19 cellular contexts compared by ENCODE assay signal in genomic region chr11:50298182-50298988, GRCh38.
DNase-seq lines count a peak whose midpoint lies in the region; ATAC-seq, FAIRE-seq and TF ChIP-seq lines count a peak whose summit lies in the region.
"Had no signal": no experiment of that assay in that cellular context is flagged by ENCODE, and none has a peak within 500 bp of the region (broad histone marks: within the 10 kb centered on the region; RNA-seq: fewer than 3 reads in every experiment).

No MANE protein-coding gene starts in this region.

- POLR2A ChIA-PET in K562 (lab: Yijun Ruan, JAX): no interaction called here
- POLR2A ChIA-PET in HepG2 (lab: Yijun Ruan, JAX): no interaction called here
- POLR2A ChIA-PET in activated CD4-positive, alpha-beta memory T cell treated with anti-CD3 and anti-CD28 coated beads for 36 hours (lab: Charles Lee): no interaction called here

- intact Hi-C loops in K562 (cut with micrococcal nuclease) (no loop called here), HepG2 (cut with micrococcal nuclease; ENCODE audit: unreplicated experiment) (no loop called here)
- intact Hi-C loops in activated CD4-positive, alpha-beta memory T cell treated with anti-CD3 and anti-CD28 coated beads for 36 hours (cut with micrococcal nuclease): no loop called here

- peaks cover 24% of the 10 kb centered on the region; the same call in 2 of the 3 replicates for H3K79me2 ChIP-seq in K562 (ENCODE audit: control insufficient read depth, insufficient read depth, low read length)
- no peaks in the 10 kb centered on the region for H3K79me2 ChIP-seq in HepG2 (ENCODE audit: insufficient read depth, low read length)

- H2BK5ac ChIP-seq in neuronal stem cell (ENCODE audit: low read length): no peak overlapping the region

- in situ Hi-C loops in K562 (cut with MboI): no loop called here
- in situ Hi-C loops in HepG2 (cut with HindIII; ENCODE audit: extremely low pct_ligation_motif_present, low pct_unique_long_range_greater_than_20kb): no loop called here

- H3K9me3 ChIP-seq in K562 (replicated peaks; ENCODE audit: control insufficient read depth, insufficient read depth, low read depth, low read length) (no peaks in the 10 kb centered on the region), neuronal stem cell (replicated peaks in 1 of 2; ENCODE audit: control insufficient read depth in 2 of 2, insufficient read depth in 1 of 2, low read depth in 1 of 2, low read length in 2 of 2) (peaks cover 0 to 16% of the 10 kb centered on the region in 2 donors), HepG2 (ENCODE audit: low read length) (peaks cover 61% of the 10 kb centered on the region)

- H2BK12ac ChIP-seq in neuronal stem cell (ENCODE audit: low read length): no peak overlapping the region

- H3K36me3 ChIP-seq in K562 (ENCODE audit: control insufficient read depth, insufficient read depth, low read length) (peaks cover 10% of the 10 kb centered on the region; the same call in 1 of the 3 replicates), neuronal stem cell (replicated peaks in 1 of 2; ENCODE audit: control insufficient read depth in 2 of 2, insufficient read depth in 2 of 2, low read length in 2 of 2) (no peaks in the 10 kb centered on the region), HepG2 (replicated peaks in 1 of 2; ENCODE audit: control insufficient read depth in 1 of 2, insufficient read depth in 2 of 2, low read length in 2 of 2) (no peaks in the 10 kb centered on the region)
- H3K36me3 ChIP-seq: cardiac muscle cell, neural progenitor cell had no signal

- BruUV-seq in K562 (replicated peaks; lab: Mats Ljungman, UMichigan) (TSS peak; percentile 82), HepG2 (replicated peaks; lab: Mats Ljungman, UMichigan) (no TSS peak)

- H3K9ac ChIP-seq in K562 (ENCODE audit: insufficient read depth in 1 of 2, low read depth in 2 of 2, low read length in 2 of 2) (peak overlapping the region; percentile 59 to 91), neuronal stem cell (ENCODE audit: low read depth, low read length, poor library complexity) (no peak overlapping the region), HepG2 (ENCODE audit: insufficient read depth, low read depth, low read length) (no peak overlapping the region)
- H3K9ac ChIP-seq: neural progenitor cell had no signal

- H3K27me3 ChIP-seq in HL-60 (ENCODE audit: insufficient read depth, poor library complexity, severe bottlenecking): no peaks in the 10 kb centered on the region
- no peaks in the 10 kb centered on the region for H3K27me3 ChIP-seq in K562 (ENCODE audit: control insufficient read depth in 2 of 2, insufficient read depth in 2 of 2, low read length in 2 of 2)
- H3K27me3 ChIP-seq in neuronal stem cell (ENCODE audit: control insufficient read depth in 3 of 3, insufficient read depth in 3 of 3, low read depth in 1 of 3, low read length in 3 of 3): no peaks in the 10 kb centered on the region
- no peaks in the 10 kb centered on the region for H3K27me3 ChIP-seq in HepG2 (ENCODE audit: control insufficient read depth in 1 of 2, insufficient read depth in 2 of 2, low read length in 2 of 2)
- H3K27me3 ChIP-seq: cardiac muscle cell, neural progenitor cell had no signal

- no peak overlapping the region for H3K27ac Mint-ChIP-seq in activated CD4-positive, alpha-beta memory T cell treated with anti-CD3 and anti-CD28 coated beads for 36 hours
- H3K27ac Mint-ChIP-seq: activated CD4-positive, alpha-beta T cell treated with anti-CD3 and anti-CD28 coated beads, Interleukin-2, amount 10 ng/mL, durations not matched to agents 24 days and 14 days; H9; neural progenitor cell had no signal

- H4K20me1 ChIP-seq in K562 (replicated peaks; ENCODE audit: control insufficient read depth, insufficient read depth, low read length) (no peaks in the 10 kb centered on the region), HepG2 (ENCODE audit: insufficient read depth, low read length) (no peaks in the 10 kb centered on the region)

- H3K14ac ChIP-seq in neuronal stem cell (ENCODE audit: low read length): no peak overlapping the region

- H2AK5ac ChIP-seq in neuronal stem cell (ENCODE audit: low read depth, low read length): no peak overlapping the region

- no peak overlapping the region for H3K4me3 Mint-ChIP-seq in activated CD4-positive, alpha-beta memory T cell treated with anti-CD3 and anti-CD28 coated beads for 36 hours
- H3K4me3 Mint-ChIP-seq: activated CD4-positive, alpha-beta T cell treated with anti-CD3 and anti-CD28 coated beads, Interleukin-2, amount 10 ng/mL, durations not matched to agents 24 days and 14 days; H9; neural progenitor cell had no signal

- H3K27ac ChIP-seq in HL-60 (replicated peaks): no peak overlapping the region
- peak overlapping the region; percentile 77 for H3K27ac ChIP-seq in K562 (ENCODE audit: extremely low read depth, low read depth, low read length)
- H3K27ac ChIP-seq in neuronal stem cell (replicated peaks; ENCODE audit: low read length): no peak overlapping the region
- H3K27ac ChIP-seq in HepG2 (ENCODE audit: extremely low read length, insufficient read depth, low read length): no peak overlapping the region
- H3K27ac ChIP-seq: cardiac muscle cell, neural progenitor cell had no signal

- H4K91ac ChIP-seq in neuronal stem cell (ENCODE audit: low read depth, low read length, poor library complexity): no peak overlapping the region

- 7% methylated on average over 40 of the region's 59 CpGs for WGBS in K562 (ENCODE audit: insufficient coverage, low coverage, missing lambda C conversion rate)
- no CpG with 5 or more reads among the region's 59 CpGs for WGBS in neuronal stem cell (ENCODE audit: extremely low coverage in 2 of 2, insufficient read length in 2 of 2, insufficient replicate concordance in 1 of 2), 2 donors
- 83% methylated on average over 19 of the region's 59 CpGs for WGBS in HepG2 (ENCODE audit: low lambda C conversion rate)

- H3K18ac ChIP-seq in neuronal stem cell (ENCODE audit: low read length): no peak overlapping the region

- H3K23ac ChIP-seq in neuronal stem cell (ENCODE audit: low read depth, low read length, poor library complexity): no peak overlapping the region

- no peaks in the 10 kb centered on the region for H3K36me3 Mint-ChIP-seq in activated CD4-positive, alpha-beta memory T cell treated with anti-CD3 and anti-CD28 coated beads for 36 hours
- H3K36me3 Mint-ChIP-seq: neural progenitor cell had no signal

- TF ChIP-seq EP300 in K562 (IDR thresholded peaks at IDR 0.05; ENCODE audit: low read length) (no peak), HepG2 (IDR thresholded peaks at IDR 0.05; ENCODE audit: low read depth in 2 of 2, low read length in 2 of 2) (no peak), HepG2 (CRISPR knock-in tag; IDR thresholded peaks at IDR 0.05; ENCODE audit: borderline replicate concordance) (no peak)

- no peak overlapping the region for H2BK120ac ChIP-seq in neuronal stem cell (ENCODE audit: low read depth, low read length)

- H3K27me3 Mint-ChIP-seq in activated CD4-positive, alpha-beta memory T cell treated with anti-CD3 and anti-CD28 coated beads for 36 hours: no peaks in the 10 kb centered on the region
- H3K27me3 Mint-ChIP-seq: activated CD4-positive, alpha-beta T cell treated with anti-CD3 and anti-CD28 coated beads, Interleukin-2, amount 10 ng/mL, durations not matched to agents 24 days and 14 days had no signal

- TF ChIP-seq CTCF in HL-60 (IDR thresholded peaks at IDR 0.05; ENCODE audit: insufficient read depth, low read length) (no peak), K562 (IDR thresholded peaks at IDR 0.05 in 2 of 3, conservative IDR thresholded peaks at IDR 0.05 in 1 of 3; ENCODE audit: insufficient read depth in 2 of 3, low read depth in 1 of 3, low read length in 3 of 3) (no peak), HepG2 (CRISPR knock-in tag; IDR thresholded peaks at IDR 0.05) (no peak)

- CTCF ChIA-PET in K562 (lab: Yijun Ruan, JAX; ENCODE audit: low intra/inter-chr PET ratio) (no interaction called here), HepG2 (lab: Yijun Ruan, JAX; ENCODE audit: low intra/inter-chr PET ratio, low total read pairs) (no interaction called here)
- CTCF ChIA-PET in activated CD4-positive, alpha-beta memory T cell treated with anti-CD3 and anti-CD28 coated beads for 36 hours (lab: Charles Lee): no interaction called here

- H3K4me1 Mint-ChIP-seq in activated CD4-positive, alpha-beta memory T cell treated with anti-CD3 and anti-CD28 coated beads for 36 hours (ENCODE audit: low read depth): no peaks in the 10 kb centered on the region
- H3K4me1 Mint-ChIP-seq: activated CD4-positive, alpha-beta T cell treated with anti-CD3 and anti-CD28 coated beads, Interleukin-2, amount 10 ng/mL, durations not matched to agents 24 days and 14 days; H9; neural progenitor cell had no signal

- ATAC-seq in K562 (peak; percentile 97), HepG2 (no peak)
- ATAC-seq: esophagus mucosa had no signal

- H3K9me1 ChIP-seq in K562 (ENCODE audit: control insufficient read depth, insufficient read depth, low read length): no peaks in the 10 kb centered on the region

- peak overlapping the region; percentile 46 for H3K4me3 ChIP-seq in HL-60 (replicated peaks; ENCODE audit: insufficient read depth, low read length)
- H3K4me3 ChIP-seq in K562: peak overlapping the region; percentile 55
- peak overlapping the region; percentile 36 to 67 for H3K4me3 ChIP-seq in neuronal stem cell (ENCODE audit: low read length in 2 of 2)
- H3K4me3 ChIP-seq in HepG2 (replicated peaks in 1 of 3; ENCODE audit: insufficient read depth in 1 of 3, low read depth in 2 of 3, low read length in 3 of 3): no peak overlapping the region
- H3K4me3 ChIP-seq: cardiac muscle cell, neural progenitor cell had no signal

- TF ChIP-seq POLR2A in K562 (conservative IDR thresholded peaks at IDR 0.05) (peak; percentile 70), HepG2 (IDR thresholded peaks at IDR 0.05; ENCODE audit: insufficient read depth in 1 of 2, low read depth in 2 of 2, low read length in 2 of 2) (no peak)

- no peak for TF ChIP-seq RAD21 in K562 (CRISPR knock-in tag; conservative IDR thresholded peaks at IDR 0.05 in 1 of 2, IDR thresholded peaks at IDR 0.05 in 1 of 2)
- no peak for TF ChIP-seq RAD21 in HepG2 (CRISPR knock-in tag; IDR thresholded peaks at IDR 0.05)

- DNase-seq in GM03348 (ENCODE audit: low spot score) (peak; percentile 5), HL-60 (ENCODE audit: low read depth in 1 of 2, low spot score in 1 of 2) (no peak), K562 (ENCODE audit: extremely low read depth in 1 of 4, low spot score in 3 of 4) (peak; percentile 74 to 85 (median 76)), neuronal stem cell (ENCODE audit: low spot score) (no peak), HepG2 (ENCODE audit: low spot score) (no peak), C1 segment of cervical spinal cord (lab: John Stamatoyannopoulos, UW) (no peak)
- no peak for DNase-seq in activated CD4-positive, alpha-beta memory T cell treated with anti-CD3 and anti-CD28 coated beads for 36 hours
- DNase-seq: activated CD4-positive, alpha-beta T cell treated with anti-CD3 and anti-CD28 coated beads, Interleukin-2, amount 10 ng/mL, durations not matched to agents 24 days and 14 days; activated CD8-positive, alpha-beta memory T cell treated with anti-CD3 and anti-CD28 coated beads, Interleukin-2, amount 50 U/mL, for 48 hours; activated gamma-delta T cell; glutamatergic neuron; H9; KBM-7; NCI-H187; NCI-H226; T-helper 1 cell had no signal

- H4K8ac ChIP-seq in neuronal stem cell (ENCODE audit: low read depth, low read length): no peak overlapping the region

- FAIRE-seq in K562 (lab: Jason Lieb, UNC) (peak; percentile 29), HepG2 (lab: Jason Lieb, UNC) (no peak)

- H3K4me2 ChIP-seq in K562 (ENCODE audit: insufficient read depth, low read length) (peak overlapping the region; percentile 63), neuronal stem cell (ENCODE audit: insufficient read depth, low read length, poor library complexity, severe bottlenecking) (no peak overlapping the region), HepG2 (ENCODE audit: low read depth, low read length) (no peak overlapping the region)
- H3K4me2 ChIP-seq: neural progenitor cell had no signal

- peak overlapping the region; percentile 51; the same call in 1 of the 2 replicates for H2AFZ ChIP-seq in K562 (ENCODE audit: low read depth, low read length)
- no peak overlapping the region for H2AFZ ChIP-seq in neuronal stem cell (ENCODE audit: low read length)
- no peak overlapping the region for H2AFZ ChIP-seq in HepG2 (ENCODE audit: low read length)
- H2AFZ ChIP-seq: neural progenitor cell had no signal

- H2BK15ac ChIP-seq in neuronal stem cell (ENCODE audit: low read length): no peak overlapping the region

- peaks cover 11% of the 10 kb centered on the region for H3K9me3 Mint-ChIP-seq in activated CD4-positive, alpha-beta memory T cell treated with anti-CD3 and anti-CD28 coated beads for 36 hours
- H3K9me3 Mint-ChIP-seq: activated CD4-positive, alpha-beta T cell treated with anti-CD3 and anti-CD28 coated beads, Interleukin-2, amount 10 ng/mL, durations not matched to agents 24 days and 14 days had no signal

- peaks cover 2% of the 10 kb centered on the region for H3K79me1 ChIP-seq in neuronal stem cell (ENCODE audit: low read depth, low read length)

- H3K4me1 ChIP-seq in K562 (replicated peaks in 1 of 2; ENCODE audit: control insufficient read depth in 2 of 2, insufficient read depth in 2 of 2, low read length in 2 of 2): peaks cover 0 to 7% of the 10 kb centered on the region in 2 experiments; a peak in 2 of 5 replicates
- no peaks in the 10 kb centered on the region for H3K4me1 ChIP-seq in neuronal stem cell (ENCODE audit: control insufficient read depth in 2 of 2, insufficient read depth in 1 of 2, low read depth in 1 of 2, low read length in 2 of 2)
- H3K4me1 ChIP-seq in HepG2 (ENCODE audit: insufficient read depth, low read length): no peaks in the 10 kb centered on the region
- H3K4me1 ChIP-seq: neural progenitor cell had no signal

- no peak overlapping the region for H3K4ac ChIP-seq in neuronal stem cell (ENCODE audit: low read length)

Comparison
In these comparisons a context has a peak if more than half of its experiments do, and no peak if none do; other contexts are left out.
1. DNase-seq: peak in GM03348 (single experiment) and K562 (4 of 4); none in HL-60 (0 of 2), neuronal stem cell (single experiment), HepG2 (single experiment), activated CD4-positive, alpha-beta memory T cell treated with anti-CD3 and anti-CD28 coated beads for 36 hours (single experiment) and C1 segment of cervical spinal cord (0 of 14).
2. H3K4me3 ChIP-seq: peak in HL-60 (single experiment), K562 (single experiment) and neuronal stem cell (2 of 2); none in HepG2 (0 of 3).
3. H3K9ac ChIP-seq: peak in K562 (2 of 2); none in neuronal stem cell (single experiment) and HepG2 (single experiment).